Comparison of ENCODE assay signal across 1 cellular context in genomic region chr17:50626037-50626574, GRCh38.
TF ChIP-seq lines count a peak whose summit lies in the region.

No MANE protein-coding gene starts in this region.

TF ChIP-seq in HCT116, 20 proteins besides CTCF, POLR2A, EP300 and RAD21:
- TF ChIP-seq REST (IDR thresholded peaks at IDR 0.05; ENCODE audit: low read depth) (no peak), ZFX (IDR thresholded peaks at IDR 0.05) (peak; percentile 70; the same call in 1 of the 2 replicates)
